Comparison of ENCODE assay signal across 22 cellular contexts in genomic region chr11:8335186-8335585, GRCh38.
"Had no signal": no experiment of that assay in that cellular context is flagged by ENCODE, and none has a peak within 500 bp of the region (broad histone marks: within the 10 kb centered on the region; RNA-seq: fewer than 3 reads in every experiment).

No MANE protein-coding gene starts in this region.

- H3K9me3 Mint-ChIP-seq: activated CD8-positive, alpha-beta T cell treated with anti-CD3 and anti-CD28 coated beads for 36 hours; activated naive CD4-positive, alpha-beta T cell treated with anti-CD3 and anti-CD28 coated beads, Interleukin-2, amount 10 ng/mL, durations not matched to agents 7 days and 5 days; activated naive CD8-positive, alpha-beta T cell treated with anti-CD3 and anti-CD28 coated beads for 36 hours; activated T-cell treated with anti-CD3 and anti-CD28 coated beads, Interleukin-2, amount 50 U/mL, for 72 hours; activated T-helper 2 cell treated with anti-CD3 and anti-CD28 coated beads, Interferon-gamma antibody, Interleukin-2, Interleukin-4, amounts not matched to agents 10 μg/mL and 5 μg/mL and 100 μg/mL, durations not matched to agents 14 hours and 24 hours and 36 hours had no signal

- H3K4me3 Mint-ChIP-seq: activated CD8-positive, alpha-beta T cell treated with anti-CD3 and anti-CD28 coated beads for 36 hours; activated naive CD4-positive, alpha-beta T cell treated with anti-CD3 and anti-CD28 coated beads, Interleukin-2, amount 10 ng/mL, durations not matched to agents 7 days and 5 days; activated naive CD8-positive, alpha-beta T cell treated with anti-CD3 and anti-CD28 coated beads for 36 hours; activated T-cell treated with anti-CD3 and anti-CD28 coated beads, Interleukin-2, amount 50 U/mL, for 72 hours had no signal

- ATAC-seq: activated CD4-positive, CD25-positive, alpha-beta regulatory T cell treated with anti-CD3 and anti-CD28 coated beads, Interleukin-2, amount 50 U/mL, for 24 hours; activated CD8-positive, alpha-beta T cell treated with anti-CD3 and anti-CD28 coated beads for 36 hours; activated T-cell treated with anti-CD3 and anti-CD28 coated beads, Interleukin-2, amount 50 U/mL, for 72 hours had no signal

- DNase-seq: activated CD4-positive, alpha-beta T cell treated with anti-CD3 and anti-CD28 coated beads for 4 hours; activated CD8-positive, alpha-beta memory T cell treated with anti-CD3 and anti-CD28 coated beads, Interleukin-2, amount 50 U/mL, for 4 hours; activated CD8-positive, alpha-beta T cell treated with anti-CD3 and anti-CD28 coated beads for 36 hours; activated gamma-delta T cell treated with Interleukin-2 at 50 U/mL for 16 hours; activated naive CD4-positive, alpha-beta T cell treated with anti-CD3 and anti-CD28 coated beads, Interleukin-2, amount 10 ng/mL, durations not matched to agents 7 days and 5 days; activated naive CD8-positive, alpha-beta T cell treated with anti-CD3 and anti-CD28 coated beads for 36 hours; activated T-cell treated with anti-CD3 and anti-CD28 coated beads, Interleukin-2, amount 50 U/mL, for 72 hours; Kasumi-1; NCI-H1048; NCI-H2029; NCI-H2107; NCI-H2171 treated with DMSO at 0.1 percent for 48 hours; NCI-H226; NCI-H69; NK-92 treated with Interleukin-12 subunit alpha and Interleukin-12 subunit beta, amount 100 ng/mL, for 24 hours; SIG-M5; T-helper 1 cell; WERI-Rb-1 had no signal

- H3K36me3 ChIP-seq: brain microvascular endothelial cell, cardiac muscle cell, WERI-Rb-1 had no signal

- H3K4me3 ChIP-seq: cardiac muscle cell had no signal

- H3K27ac Mint-ChIP-seq: activated CD8-positive, alpha-beta T cell treated with anti-CD3 and anti-CD28 coated beads for 36 hours; activated naive CD4-positive, alpha-beta T cell treated with anti-CD3 and anti-CD28 coated beads, Interleukin-2, amount 10 ng/mL, durations not matched to agents 7 days and 5 days; activated naive CD8-positive, alpha-beta T cell treated with anti-CD3 and anti-CD28 coated beads for 36 hours; activated T-cell treated with anti-CD3 and anti-CD28 coated beads, Interleukin-2, amount 50 U/mL, for 72 hours; activated T-helper 2 cell treated with anti-CD3 and anti-CD28 coated beads, Interferon-gamma antibody, Interleukin-2, Interleukin-4, amounts not matched to agents 10 μg/mL and 5 μg/mL and 100 μg/mL, durations not matched to agents 14 hours and 24 hours and 36 hours had no signal

- H3K27ac ChIP-seq: brain microvascular endothelial cell, cardiac muscle cell, WERI-Rb-1 had no signal

- H3K36me3 Mint-ChIP-seq: activated naive CD4-positive, alpha-beta T cell treated with anti-CD3 and anti-CD28 coated beads, Interleukin-2, amount 10 ng/mL, durations not matched to agents 7 days and 5 days; activated naive CD8-positive, alpha-beta T cell treated with anti-CD3 and anti-CD28 coated beads for 36 hours had no signal

- H3K27me3 ChIP-seq: brain microvascular endothelial cell, cardiac muscle cell had no signal

- H3K4me1 Mint-ChIP-seq: activated naive CD4-positive, alpha-beta T cell treated with anti-CD3 and anti-CD28 coated beads, Interleukin-2, amount 10 ng/mL, durations not matched to agents 7 days and 5 days; activated naive CD8-positive, alpha-beta T cell treated with anti-CD3 and anti-CD28 coated beads for 36 hours had no signal
